Comparison of ENCODE assay signal across 20 cellular contexts in the genomic region with DNA sequence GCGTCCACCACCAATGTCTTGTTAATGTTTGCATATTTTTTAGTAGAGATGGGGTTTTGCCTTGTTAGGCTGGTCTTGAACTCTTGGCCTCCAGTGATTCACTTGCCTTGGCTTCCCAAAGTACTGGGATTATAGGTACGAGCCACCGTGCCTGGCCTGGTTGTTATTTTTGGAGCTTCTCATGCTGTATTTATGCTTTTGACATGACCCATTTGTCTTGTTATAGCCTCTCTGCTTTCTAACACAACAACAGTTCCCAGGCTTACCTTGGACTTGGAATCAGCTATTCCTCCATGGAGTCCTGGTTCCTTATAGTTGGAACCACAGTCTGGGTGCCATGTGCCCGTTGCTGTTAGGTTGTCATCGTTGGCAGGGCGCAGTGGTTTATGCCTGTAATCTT.
"Had no signal": no experiment of that assay in that cellular context is flagged by ENCODE, and none has a peak within 500 bp of the region (broad histone marks: within the 10 kb centered on the region; RNA-seq: fewer than 3 reads in every experiment).

No MANE protein-coding gene starts in this region.

- H3K9me3 Mint-ChIP-seq: stimulated activated naive CD8-positive, alpha-beta T cell treated with anti-CD3 and anti-CD28 coated beads, Interleukin-15, Interleukin-2, amounts not matched to agents 100 ng/mL and 50 ng/mL, for 24 hours had no signal

- H3K9me3 ChIP-seq: pancreas, right lobe of liver, tibial artery, upper lobe of left lung, vagina had no signal

- DNase-seq: cortex of kidney; dorsolateral prefrontal cortex; effector CD8-positive, alpha-beta T cell; foreskin melanocyte; heart left ventricle; hippocampal formation; kidney glomerular epithelial cell; naive thymus-derived CD8-positive, alpha-beta T cell; occipital lobe; pancreas; right lobe of liver; stimulated activated CD4-positive, alpha-beta T cell treated with anti-CD3 and anti-CD28 coated beads, Interleukin-4, amount 100 ng/mL, for 1 hour; stimulated activated CD8-positive, alpha-beta memory T cell treated with anti-CD3 and anti-CD28 coated beads, Interleukin-4, amount 100 ng/mL, for 48 hours; tibial artery; upper lobe of left lung had no signal

- FAIRE-seq: islet of Langerhans, pancreas had no signal

- H3K27me3 Mint-ChIP-seq: naive thymus-derived CD8-positive, alpha-beta T cell; progenitor cell of endocrine pancreas; stimulated activated memory B cell treated with anti-CD40 and anti-IgM and Interleukin-4, amounts not matched to agents 10 μg/mL and 1 μg/mL and 100 μg/mL, for 72 hours; stimulated activated naive CD8-positive, alpha-beta T cell treated with anti-CD3 and anti-CD28 coated beads, Interleukin-15, Interleukin-2, amounts not matched to agents 100 ng/mL and 50 ng/mL, for 24 hours had no signal

- H3K27ac Mint-ChIP-seq: progenitor cell of endocrine pancreas; stimulated activated memory B cell treated with anti-CD40 and anti-IgM and Interleukin-4, amounts not matched to agents 10 μg/mL and 1 μg/mL and 100 μg/mL, for 72 hours had no signal

- H3K27ac ChIP-seq: heart left ventricle, pancreas, right lobe of liver, tibial artery, upper lobe of left lung, vagina had no signal

- H3K4me3 Mint-ChIP-seq: naive thymus-derived CD8-positive, alpha-beta T cell; stimulated activated memory B cell treated with anti-CD40 and anti-IgM and Interleukin-4, amounts not matched to agents 10 μg/mL and 1 μg/mL and 100 μg/mL, for 72 hours; stimulated activated naive CD8-positive, alpha-beta T cell treated with anti-CD3 and anti-CD28 coated beads, Interleukin-15, Interleukin-2, amounts not matched to agents 100 ng/mL and 50 ng/mL, for 24 hours had no signal

- H3K4me1 ChIP-seq: heart left ventricle, right lobe of liver, tibial artery, upper lobe of left lung, vagina had no signal

- H3K27me3 ChIP-seq: dorsolateral prefrontal cortex, heart left ventricle, pancreas, right lobe of liver, tibial artery, upper lobe of left lung, vagina had no signal

- ATAC-seq: heart left ventricle; naive thymus-derived CD8-positive, alpha-beta T cell; pancreas; right lobe of liver; stimulated activated memory B cell treated with anti-CD40 and anti-IgM and Interleukin-4, amounts not matched to agents 10 μg/mL and 1 μg/mL and 100 μg/mL, for 72 hours had no signal

- H3K4me3 ChIP-seq: dorsolateral prefrontal cortex, heart left ventricle, pancreas, right lobe of liver, tibial artery, upper lobe of left lung, vagina had no signal
